In genomic region chr2:169656164-169656563, GRCh38 we compare ENCODE assay signal across 31 cellular contexts. TPM values are rescaled to one million over a fixed set of nuclear protein-coding genes. Genes with fewer than 3 reads are reported as not detected.
"Had no signal": no experiment of that assay in that cellular context is flagged by ENCODE, and none has a peak within 500 bp of the region (broad histone marks: within the 10 kb centered on the region; RNA-seq: fewer than 3 reads in every experiment).

No MANE protein-coding gene starts in this region.

- H3K9ac ChIP-seq: neural progenitor cell, parathyroid adenoma had no signal

- H3K4me2 ChIP-seq: neural progenitor cell had no signal

- H2AFZ ChIP-seq: neural progenitor cell, parathyroid adenoma had no signal

- H3K27me3 ChIP-seq: neural progenitor cell, ovary, testis, uterus had no signal

- DNase-seq: naive thymus-derived CD4-positive, alpha-beta T cell; natural killer cell; occipital lobe; ovary; posterior cingulate gyrus; psoas muscle; right cardiac atrium; stimulated activated CD4-positive, alpha-beta T cell treated with anti-CD3 and anti-CD28 coated beads, Interleukin-15, amount 100 ng/mL, for 24 hours; stimulated activated CD4-positive, alpha-beta T cell treated with anti-CD3 and anti-CD28 coated beads, Interleukin-2, amount 100 ng/mL, for 24 hours; stimulated activated CD4-positive, alpha-beta T cell treated with anti-CD3 and anti-CD28 coated beads, Interleukin-4, amount 100 ng/mL, for 1 hour; stimulated activated CD4-positive, alpha-beta T cell treated with anti-CD3 and anti-CD28 coated beads, Interleukin-4, amount 100 ng/mL, for 4 hours; stimulated activated CD8-positive, alpha-beta memory T cell treated with anti-CD3 and anti-CD28 coated beads, Interleukin-4, amount 100 ng/mL, for 48 hours; stimulated activated naive CD4-positive, alpha-beta T cell; stimulated activated naive CD8-positive, alpha-beta T cell treated with anti-CD3 and anti-CD28 coated beads, Interleukin-15, amount 100 ng/mL, for 72 hours; stimulated activated naive CD8-positive, alpha-beta T cell treated with anti-CD3 and anti-CD28 coated beads, Interleukin-15, Interleukin-2, amounts not matched to agents 100 U/mL and 50 U/mL, for 24 hours; substantia nigra; testis; tibial artery; transverse colon; upper lobe of right lung; uterus had no signal

- H3K36me3 ChIP-seq: neural progenitor cell, ovary, suprapubic skin, tibial artery, transverse colon, upper lobe of right lung, uterus had no signal

- H3K4me1 Mint-ChIP-seq: nephron; stimulated activated naive CD8-positive, alpha-beta T cell treated with anti-CD3 and anti-CD28 coated beads, Interleukin-15, amount 100 ng/mL, for 72 hours had no signal

- H3K4me3 Mint-ChIP-seq: naive thymus-derived CD4-positive, alpha-beta T cell; natural killer cell; nephron; neural progenitor cell; stimulated activated memory B cell treated with anti-CD40 and anti-IgM and Interleukin-4, amounts not matched to agents 10 μg/mL and 1 μg/mL and 100 μg/mL, for 72 hours; stimulated activated naive CD8-positive, alpha-beta T cell treated with anti-CD3 and anti-CD28 coated beads, Interleukin-15, amount 100 ng/mL, for 72 hours; type B pancreatic cell had no signal

- H3K79me2 ChIP-seq: parathyroid adenoma had no signal

- H3K4me1 ChIP-seq: parathyroid adenoma, psoas muscle, suprapubic skin, testis, tibial artery, transverse colon, upper lobe of right lung, uterus had no signal

- H3K27ac Mint-ChIP-seq: naive thymus-derived CD4-positive, alpha-beta T cell; natural killer cell; nephron; neural progenitor cell; progenitor cell of endocrine pancreas; stimulated activated memory B cell treated with anti-CD40 and anti-IgM and Interleukin-4, amounts not matched to agents 10 μg/mL and 1 μg/mL and 100 μg/mL, for 72 hours; stimulated activated naive CD8-positive, alpha-beta T cell treated with anti-CD3 and anti-CD28 coated beads, Interleukin-15, amount 100 ng/mL, for 72 hours; type B pancreatic cell had no signal

- H3K4me3 ChIP-seq: neural progenitor cell, ovary, psoas muscle, skin epidermis, suprapubic skin, testis, tibial artery, transverse colon, upper lobe of right lung, uterus had no signal

- H3K27ac ChIP-seq: neural progenitor cell, ovary, parathyroid adenoma, psoas muscle, skin epidermis, suprapubic skin, testis, tibial artery, transverse colon, upper lobe of right lung, uterus had no signal

- H3K27me3 Mint-ChIP-seq: progenitor cell of endocrine pancreas; stimulated activated memory B cell treated with anti-CD40 and anti-IgM and Interleukin-4, amounts not matched to agents 10 μg/mL and 1 μg/mL and 100 μg/mL, for 72 hours had no signal

- H3K9me3 ChIP-seq: ovary, psoas muscle, suprapubic skin, testis, tibial artery, transverse colon, upper lobe of right lung, uterus had no signal

- H3K9me3 Mint-ChIP-seq: natural killer cell; nephron; neural progenitor cell; stimulated activated naive CD8-positive, alpha-beta T cell treated with anti-CD3 and anti-CD28 coated beads, Interleukin-15, amount 100 ng/mL, for 72 hours; type B pancreatic cell had no signal

- ATAC-seq: naive thymus-derived CD4-positive, alpha-beta T cell; natural killer cell; psoas muscle; right cardiac atrium; sciatic nerve; stimulated activated memory B cell treated with anti-CD40 and anti-IgM and Interleukin-4, amounts not matched to agents 10 μg/mL and 1 μg/mL and 100 μg/mL, for 72 hours; stimulated activated naive CD8-positive, alpha-beta T cell treated with anti-CD3 and anti-CD28 coated beads, Interleukin-15, amount 100 ng/mL, for 72 hours; stimulated activated naive CD8-positive, alpha-beta T cell treated with anti-CD3 and anti-CD28 coated beads, Interleukin-15, Interleukin-2, amounts not matched to agents 100 U/mL and 50 U/mL, for 24 hours; upper lobe of right lung had no signal

RNA-seq across cellular contexts. Expression of gene CFAP210, which starts 38.0 kb away (rescaled TPM):
- total RNA-seq: psoas muscle, right cardiac atrium, suprapubic skin, transverse colon, upper lobe of right lung, urinary bladder had no signal
- polyA plus RNA-seq: naive thymus-derived CD4-positive, alpha-beta T cell had no signal
